In the genomic region with DNA sequence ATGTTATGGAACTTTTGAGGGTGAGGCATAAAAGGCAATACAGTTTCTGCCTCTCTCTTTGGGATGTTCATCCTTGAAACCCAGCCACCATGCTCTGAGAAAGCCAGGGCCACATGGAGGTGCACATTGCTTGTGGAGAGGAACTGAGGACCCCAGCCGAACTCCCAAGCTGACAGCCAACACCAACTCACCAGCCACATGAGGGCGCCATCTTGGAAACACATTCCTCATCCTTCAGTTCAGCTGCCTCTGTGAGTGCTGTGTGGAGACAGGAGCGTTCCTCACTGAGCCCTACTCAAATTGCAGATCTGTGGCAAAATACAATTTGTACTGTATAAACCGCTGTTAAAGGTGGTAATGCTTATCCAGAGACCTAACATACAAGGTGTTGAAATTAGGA, we compare ENCODE assay signal across 21 cellular contexts.
DNase-seq lines count a peak whose midpoint lies in the region; ATAC-seq and TF ChIP-seq lines count a peak whose summit lies in the region.
"Had no signal": no experiment of that assay in that cellular context is flagged by ENCODE, and none has a peak within 500 bp of the region (broad histone marks: within the 10 kb centered on the region; RNA-seq: fewer than 3 reads in every experiment).

No MANE protein-coding gene starts in this region.

- H3K9me2 ChIP-seq in OCI-LY7 (ENCODE audit: insufficient read depth, low read length) = no peaks in the 10 kb centered on the region

- no peak overlapping the region for H3K9ac ChIP-seq in endodermal cell (ENCODE audit: extremely low read depth, low read length, poor library complexity, severe bottlenecking)

- H3K4me3 ChIP-seq in A673 (ENCODE audit: low read depth, low read length, poor library complexity, severe bottlenecking) (no peak overlapping the region), OCI-LY7 (ENCODE audit: low read depth, low read length, poor library complexity, severe bottlenecking) (no peak overlapping the region), endodermal cell (ENCODE audit: low read length) (no peak overlapping the region)
- H3K4me3 ChIP-seq: prostate gland, tibial nerve had no signal

- H3K4me2 ChIP-seq in OCI-LY7 (ENCODE audit: low read length) = no peak overlapping the region

- ATAC-seq in HG03135 (IDR thresholded peaks at IDR 0.05; ENCODE audit: unreplicated experiment) = no peak
- ATAC-seq in GM19351 (IDR thresholded peaks at IDR 0.05; ENCODE audit: unreplicated experiment) = no peak
- ATAC-seq: activated T-helper 17 cell treated with anti-CD3 and anti-CD28 coated beads, Interleukin-2, amount 50 U/mL, for 72 hours had no signal

- H3K36me3 ChIP-seq in A673 (ENCODE audit: insufficient read depth, low read length, poor library complexity, severe bottlenecking) = no peaks in the 10 kb centered on the region
- no peaks in the 10 kb centered on the region for H3K36me3 ChIP-seq in OCI-LY7 (ENCODE audit: insufficient read depth, low read length)
- H3K36me3 ChIP-seq in endodermal cell (ENCODE audit: control insufficient read depth, insufficient read depth, low read length) = peaks cover 5% of the 10 kb centered on the region
- H3K36me3 ChIP-seq: neutrophil, prostate gland, tibial nerve had no signal

- H3K27ac Mint-ChIP-seq in endodermal cell = no peak overlapping the region
- H3K27ac Mint-ChIP-seq: activated naive CD4-positive, alpha-beta T cell treated with anti-CD3 and anti-CD28 coated beads, Interleukin-2, amount 50 U/mL, for 72 hours; activated T-helper 17 cell treated with anti-CD3 and anti-CD28 coated beads, Interleukin-2, amount 50 U/mL, for 72 hours; memory B cell had no signal

- TF ChIP-seq CTCF in A673 (conservative IDR thresholded peaks at IDR 0.05; ENCODE audit: low read depth, low read length) (peak; percentile 44), GM12873 (IDR thresholded peaks at IDR 0.05; ENCODE audit: insufficient read depth, low read depth, low read length, missing control alignments) (peak; percentile 9), OCI-LY7 (conservative IDR thresholded peaks at IDR 0.05; ENCODE audit: low read length) (peak; percentile 35), endodermal cell (conservative IDR thresholded peaks at IDR 0.05) (peak; percentile 40)

- peak; percentile 29 for DNase-seq in A673 (ENCODE audit: low spot score)
- DNase-seq in OCI-LY7 (ENCODE audit: low spot score) = no peak
- DNase-seq in endodermal cell = peak; percentile 80
- DNase-seq in amygdala (lab: John Stamatoyannopoulos, UW) = no peak
- DNase-seq in SHP77 (lab: John Stamatoyannopoulos, UW) = no peak
- DNase-seq: activated CD8-positive, alpha-beta memory T cell treated with anti-CD3 and anti-CD28 coated beads, Interleukin-2, amount 50 U/mL, for 48 hours; aorta; head of caudate nucleus; NCI-H1417 treated with DMSO at 0.1 percent for 48 hours; T-helper 9 cell had no signal

- no peaks in the 10 kb centered on the region for H4K20me1 ChIP-seq in OCI-LY7 (ENCODE audit: insufficient read depth, low read length)

- WGBS in endodermal cell (ENCODE audit: insufficient coverage in 1 of 2, insufficient read length in 1 of 2), 2 experiments = 88 to 100% methylated on average over 1 to 4 of the region's 4 CpGs

- intact Hi-C loops in A673 (cut with micrococcal nuclease; ENCODE audit: unreplicated experiment) = no loop called here
- intact Hi-C loops in OCI-LY7 (cut with micrococcal nuclease; ENCODE audit: unreplicated experiment) = no loop called here

- BruUV-seq in A673 (replicated peaks; lab: Mats Ljungman, UMichigan) (no TSS peak), OCI-LY7 (replicated peaks; lab: Mats Ljungman, UMichigan) (no TSS peak)

- peaks cover 19% of the 10 kb centered on the region for H3K36me3 Mint-ChIP-seq in endodermal cell (ENCODE audit: low read depth)
- H3K36me3 Mint-ChIP-seq: activated naive CD4-positive, alpha-beta T cell treated with anti-CD3 and anti-CD28 coated beads, Interleukin-2, amount 50 U/mL, for 72 hours had no signal

- H3K27me3 ChIP-seq in A673 (replicated peaks; ENCODE audit: insufficient read depth, low read depth, low read length, poor library complexity) (no peaks in the 10 kb centered on the region), endodermal cell (ENCODE audit: control insufficient read depth, insufficient read depth, low read length, poor library complexity, severe bottlenecking) (no peaks in the 10 kb centered on the region)
- H3K27me3 ChIP-seq: neutrophil, tibial nerve had no signal

- H3K79me2 ChIP-seq in OCI-LY7 (ENCODE audit: insufficient read depth, low read depth, low read length) = no peaks in the 10 kb centered on the region

- H3K4me1 Mint-ChIP-seq in endodermal cell = no peaks in the 10 kb centered on the region
- H3K4me1 Mint-ChIP-seq: activated T-helper 17 cell treated with anti-CD3 and anti-CD28 coated beads, Interleukin-2, amount 50 U/mL, for 72 hours; central memory CD8-positive, alpha-beta T cell; memory B cell had no signal

- H3K27ac ChIP-seq in A673 (ENCODE audit: low read depth, low read length, poor library complexity, severe bottlenecking) (no peak overlapping the region), OCI-LY7 (ENCODE audit: low read depth, low read length, poor library complexity, severe bottlenecking) (no peak overlapping the region), endodermal cell (ENCODE audit: low read depth, low read length) (no peak overlapping the region)
- H3K27ac ChIP-seq: C4-2B, neutrophil, prostate gland, tibial nerve had no signal

- H3K9me3 Mint-ChIP-seq in endodermal cell = no peaks in the 10 kb centered on the region
- H3K9me3 Mint-ChIP-seq: activated naive CD4-positive, alpha-beta T cell treated with anti-CD3 and anti-CD28 coated beads, Interleukin-2, amount 50 U/mL, for 72 hours; activated T-helper 17 cell treated with anti-CD3 and anti-CD28 coated beads, Interleukin-2, amount 50 U/mL, for 72 hours; central memory CD8-positive, alpha-beta T cell had no signal

- H3K9me3 ChIP-seq in A673 (ENCODE audit: low read depth, low read length, poor library complexity, severe bottlenecking) = no peaks in the 10 kb centered on the region
- H3K9me3 ChIP-seq in OCI-LY7 (ENCODE audit: low read length) = no peaks in the 10 kb centered on the region
- no peaks in the 10 kb centered on the region for H3K9me3 ChIP-seq in endodermal cell (ENCODE audit: control insufficient read depth, low read length)
- H3K9me3 ChIP-seq: neutrophil, prostate gland, tibial nerve had no signal

- H3K27me3 Mint-ChIP-seq in endodermal cell (ENCODE audit: insufficient read depth) = no peaks in the 10 kb centered on the region

- no peak overlapping the region for H3K4me3 Mint-ChIP-seq in endodermal cell
- H3K4me3 Mint-ChIP-seq: activated T-helper 17 cell treated with anti-CD3 and anti-CD28 coated beads, Interleukin-2, amount 50 U/mL, for 72 hours; central memory CD8-positive, alpha-beta T cell; memory B cell had no signal

- POLR2A ChIA-PET in A673 (lab: Charles Lee; ENCODE audit: low non-redundant PET) (no interaction called here), OCI-LY7 (lab: Charles Lee) (interaction anchor here (0.6 to 0.9 kb wide), 2 partner anchors 128 to 274 kb away, joined by 3 to 4 read pairs; no protein-coding TSS in a partner anchor)

- no peak overlapping the region for H2AFZ ChIP-seq in OCI-LY7 (ENCODE audit: low read length)

- CTCF ChIA-PET in A673 (lab: Charles Lee) = no interaction called here
- CTCF ChIA-PET in OCI-LY7 (lab: Charles Lee; ENCODE audit: unreplicated experiment) = no interaction called here

- H3K4me1 ChIP-seq in A673 (ENCODE audit: insufficient read depth, low read length, poor library complexity, severe bottlenecking) = peaks cover 5% of the 10 kb centered on the region
- no peaks in the 10 kb centered on the region for H3K4me1 ChIP-seq in OCI-LY7 (ENCODE audit: insufficient read depth, low read length, poor library complexity, severe bottlenecking)
- no peaks in the 10 kb centered on the region for H3K4me1 ChIP-seq in endodermal cell (ENCODE audit: control insufficient read depth, insufficient read depth, low read length)
- H3K4me1 ChIP-seq: prostate gland, tibial nerve had no signal

Comparison
In these comparisons a context has a peak if more than half of its experiments do, and no peak if none do; other contexts are left out.
1. DNase-seq: peak in A673 (single experiment) and endodermal cell (single experiment); none in OCI-LY7 (single experiment), amygdala (0 of 56) and SHP77 (0 of 2).
2. Peak in every context shown above with its lines, with median percentiles within 50 percentile points of each other: CTCF ChIP-seq.